Comparison of ENCODE assay signal across 19 cellular contexts in genomic region chr5:78841767-78842166, GRCh38.
"Had no signal": no experiment of that assay in that cellular context is flagged by ENCODE, and none has a peak within 500 bp of the region (broad histone marks: within the 10 kb centered on the region; RNA-seq: fewer than 3 reads in every experiment).

No MANE protein-coding gene starts in this region.

- ATAC-seq: activated CD8-positive, alpha-beta memory T cell treated with anti-CD3 and anti-CD28 coated beads, Interleukin-2, amount 10 ng/mL, durations not matched to agents 7 days and 5 days; activated T-cell treated with anti-CD3 and anti-CD28 coated beads, Interleukin-2, amount 50 U/mL, for 4 hours; left lobe of liver; stimulated activated naive B cell treated with anti-CD40 and anti-IgM and Interleukin-4, amounts not matched to agents 10 μg/mL and 1 μg/mL and 100 μg/mL, for 72 hours; T-helper 17 cell had no signal

- H3K27ac Mint-ChIP-seq: activated CD8-positive, alpha-beta memory T cell treated with anti-CD3 and anti-CD28 coated beads, Interleukin-2, amount 10 ng/mL, durations not matched to agents 7 days and 5 days; activated naive CD8-positive, alpha-beta T cell treated with anti-CD3 and anti-CD28 coated beads, Interleukin-2, amount 10 ng/mL, durations not matched to agents 7 days and 5 days; memory B cell; nephron progenitor cell; T-helper 17 cell had no signal

- H3K4me3 ChIP-seq: colonic mucosa, prostate gland, sigmoid colon, transverse colon had no signal

- H3K4me3 Mint-ChIP-seq: activated CD8-positive, alpha-beta memory T cell treated with anti-CD3 and anti-CD28 coated beads, Interleukin-2, amount 10 ng/mL, durations not matched to agents 7 days and 5 days; activated naive CD8-positive, alpha-beta T cell treated with anti-CD3 and anti-CD28 coated beads, Interleukin-2, amount 10 ng/mL, durations not matched to agents 7 days and 5 days; activated T-cell treated with anti-CD3 and anti-CD28 coated beads, Interleukin-2, amount 50 U/mL, for 4 hours; memory B cell; nephron progenitor cell; stimulated activated naive B cell treated with anti-CD40 and anti-IgM and Interleukin-4, amounts not matched to agents 10 μg/mL and 1 μg/mL and 100 μg/mL, for 72 hours; T-helper 17 cell had no signal

- H3K27me3 ChIP-seq: colonic mucosa, sigmoid colon, transverse colon had no signal

- H3K27me3 Mint-ChIP-seq: activated CD8-positive, alpha-beta memory T cell treated with anti-CD3 and anti-CD28 coated beads, Interleukin-2, amount 10 ng/mL, durations not matched to agents 7 days and 5 days; activated naive CD8-positive, alpha-beta T cell treated with anti-CD3 and anti-CD28 coated beads, Interleukin-2, amount 10 ng/mL, durations not matched to agents 7 days and 5 days; memory B cell; stimulated activated naive B cell treated with anti-CD40 and anti-IgM and Interleukin-4, amounts not matched to agents 10 μg/mL and 1 μg/mL and 100 μg/mL, for 72 hours; T-helper 17 cell had no signal

- H3K36me3 ChIP-seq: colonic mucosa, prostate gland, sigmoid colon, transverse colon had no signal

- H3K4me1 ChIP-seq: colonic mucosa, prostate gland, sigmoid colon, transverse colon had no signal

- H3K27ac ChIP-seq: colonic mucosa, prostate gland, sigmoid colon, transverse colon had no signal

- DNase-seq: activated CD4-positive, alpha-beta T cell treated with anti-CD3 and anti-CD28 coated beads for 1 hour; activated CD4-positive, alpha-beta T cell treated with anti-CD3 and anti-CD28 coated beads, Interleukin-2, amount 50 U/mL, for 48 hours; activated CD8-positive, alpha-beta memory T cell treated with anti-CD3 and anti-CD28 coated beads, Interleukin-2, amount 10 ng/mL, durations not matched to agents 7 days and 5 days; activated gamma-delta T cell treated with Interleukin-2 at 50 U/mL for 16 hours; activated naive CD8-positive, alpha-beta T cell treated with anti-CD3 and anti-CD28 coated beads, Interleukin-2, amount 10 ng/mL, durations not matched to agents 7 days and 5 days; activated T-cell treated with anti-CD3 and anti-CD28 coated beads, Interleukin-2, amount 50 U/mL, for 4 hours; aorta; colonic mucosa; effector CD4-positive, alpha-beta T cell; nephron progenitor cell; sigmoid colon; stimulated activated CD4-positive, alpha-beta T cell treated with anti-CD3 and anti-CD28 coated beads, Interleukin-2, amount 100 ng/mL, for 24 hours; stimulated activated naive B cell treated with anti-CD40 and anti-IgM and Interleukin-4, amounts not matched to agents 10 μg/mL and 1 μg/mL and 100 μg/mL, for 72 hours; substantia nigra; T-helper 17 cell; transverse colon had no signal

- H3K9me3 ChIP-seq: colonic mucosa, prostate gland, sigmoid colon, transverse colon had no signal

- H3K4me1 Mint-ChIP-seq: activated CD8-positive, alpha-beta memory T cell treated with anti-CD3 and anti-CD28 coated beads, Interleukin-2, amount 10 ng/mL, durations not matched to agents 7 days and 5 days; activated naive CD8-positive, alpha-beta T cell treated with anti-CD3 and anti-CD28 coated beads, Interleukin-2, amount 10 ng/mL, durations not matched to agents 7 days and 5 days; nephron progenitor cell; T-helper 17 cell had no signal
